ENCODE assay signal across 15 cellular contexts in the genomic region with DNA sequence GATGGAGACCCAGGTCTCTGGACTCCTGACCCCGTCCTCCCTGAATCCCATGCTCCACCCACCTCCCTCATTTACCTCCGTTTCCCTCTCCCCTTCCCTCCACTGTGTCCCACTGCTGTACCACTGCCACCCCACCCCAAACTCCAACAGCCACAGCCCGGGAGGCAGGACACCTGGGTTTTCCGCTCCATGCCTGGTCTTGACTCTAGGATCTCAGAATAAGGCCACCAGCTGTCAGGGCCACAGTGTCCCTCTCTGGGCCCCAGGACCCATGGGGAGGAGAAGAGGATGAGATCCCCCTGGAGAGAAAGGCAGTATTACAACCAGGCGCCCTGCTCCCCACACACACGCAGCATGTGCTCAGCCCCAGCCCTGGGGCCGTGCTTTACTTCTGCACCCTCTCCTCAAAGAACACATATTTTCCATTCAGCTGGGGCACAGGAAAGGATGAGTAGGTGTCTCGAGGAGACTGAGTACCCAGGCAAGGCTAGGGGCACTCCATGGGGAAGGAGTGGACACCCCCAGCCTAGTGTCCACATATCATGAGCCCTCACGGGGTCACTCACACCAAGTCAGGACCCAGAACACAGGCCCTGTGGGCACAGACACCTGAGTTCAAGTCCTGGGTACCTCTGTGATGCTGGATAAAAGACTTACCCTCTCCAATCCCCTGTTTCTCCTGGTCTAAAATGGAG. TPM values are rescaled to one million over a fixed set of nuclear protein-coding genes. Genes with fewer than 3 reads are reported as not detected.
DNase-seq lines count a peak whose midpoint lies in the region; ATAC-seq, FAIRE-seq and TF ChIP-seq lines count a peak whose summit lies in the region.
"Had no signal": no experiment of that assay in that cellular context is flagged by ENCODE, and none has a peak within 500 bp of the region (broad histone marks: within the 10 kb centered on the region; RNA-seq: fewer than 3 reads in every experiment).

No MANE protein-coding gene starts in this region.

- TF ChIP-seq RAD21 in HepG2 (CRISPR knock-in tag; IDR thresholded peaks at IDR 0.05), result no peak

- H3K4me3 ChIP-seq in right atrium auricular region (no peak overlapping the region), MM.1S (ENCODE audit: low read length) (no peak overlapping the region), mesenchymal stem cell (ENCODE audit: insufficient read depth in 1 of 2, low read depth in 1 of 2, low read length in 2 of 2) (no peak overlapping the region), HepG2 (replicated peaks in 1 of 3; ENCODE audit: insufficient read depth in 1 of 3, low read depth in 2 of 3, low read length in 3 of 3) (no peak overlapping the region)
- H3K4me3 ChIP-seq: SJCRH30 had no signal

- no peak for ATAC-seq in Right ventricle myocardium inferior
- no peak for ATAC-seq in HG02852 (IDR thresholded peaks at IDR 0.05; ENCODE audit: unreplicated experiment)
- ATAC-seq in HepG2, result no peak

- no peak overlapping the region for H3K27ac ChIP-seq in right atrium auricular region
- H3K27ac ChIP-seq in MM.1S (ENCODE audit: low read length), result no peak overlapping the region
- H3K27ac ChIP-seq in mesenchymal stem cell (ENCODE audit: low read length, poor library complexity, severe bottlenecking), result no peak overlapping the region
- H3K27ac ChIP-seq in HepG2 (ENCODE audit: extremely low read length, insufficient read depth, low read length), result no peak overlapping the region
- H3K27ac ChIP-seq: RWPE1, SJCRH30 had no signal

- BruUV-seq in HepG2 (replicated peaks; lab: Mats Ljungman, UMichigan), result no TSS peak

- no peak overlapping the region for H2BK12ac ChIP-seq in mesenchymal stem cell (ENCODE audit: low read length in 2 of 2)

- no peaks in the 10 kb centered on the region for H3K9me3 Mint-ChIP-seq in dendritic cell treated with granulocyte-macrophage colony-stimulating factor and Interleukin-4, amounts not matched to agents 40 ng/mL and 50 ng/mL, for 4 days
- H3K9me3 Mint-ChIP-seq: H9 had no signal

- H3K36me3 ChIP-seq in right atrium auricular region (no peaks in the 10 kb centered on the region), MM.1S (replicated peaks; ENCODE audit: insufficient read depth, low read length) (no peaks in the 10 kb centered on the region), mesenchymal stem cell (ENCODE audit: control insufficient read depth in 1 of 2, insufficient read depth in 2 of 2, low read depth in 1 of 2, low read length in 2 of 2) (no peaks in the 10 kb centered on the region), HepG2 (replicated peaks in 1 of 2; ENCODE audit: control insufficient read depth in 1 of 2, insufficient read depth in 2 of 2, low read length in 2 of 2) (no peaks in the 10 kb centered on the region; a peak in 1 of 5 replicates)
- H3K36me3 ChIP-seq: SJCRH30 had no signal

- no peak overlapping the region for H4K8ac ChIP-seq in mesenchymal stem cell (ENCODE audit: low read length)

- no peak overlapping the region for H4K91ac ChIP-seq in mesenchymal stem cell (ENCODE audit: low read length)

- no peaks in the 10 kb centered on the region for H3K4me1 ChIP-seq in right atrium auricular region
- H3K4me1 ChIP-seq in MM.1S (ENCODE audit: low read length), result 0 out of 2 replicates have a peak, but pooled peaks cover 3% of the 10 kb centered on the region
- peaks cover 9% of the 10 kb centered on the region for H3K4me1 ChIP-seq in mesenchymal stem cell (ENCODE audit: control insufficient read depth, insufficient read depth, low read depth, low read length)
- H3K4me1 ChIP-seq in HepG2 (ENCODE audit: insufficient read depth, low read length), result no peaks in the 10 kb centered on the region
- H3K4me1 ChIP-seq: SJCRH30 had no signal

- no peak overlapping the region for H2AK5ac ChIP-seq in mesenchymal stem cell (ENCODE audit: low read length, severe bottlenecking)

- no peak overlapping the region for H2BK15ac ChIP-seq in mesenchymal stem cell (ENCODE audit: low read depth, poor library complexity, severe bottlenecking)

- POLR2A ChIA-PET in HepG2 (lab: Yijun Ruan, JAX), result no interaction called here

- H3K14ac ChIP-seq in mesenchymal stem cell (ENCODE audit: low read length in 2 of 2), result no peak overlapping the region

- peak overlapping the region; percentile 78 for H3K4me3 Mint-ChIP-seq in dendritic cell treated with granulocyte-macrophage colony-stimulating factor and Interleukin-4, amounts not matched to agents 40 ng/mL and 50 ng/mL, for 4 days

- no peaks in the 10 kb centered on the region for H3K9me2 ChIP-seq in MM.1S (replicated peaks; ENCODE audit: insufficient read depth, low read length)

- no peak overlapping the region for H3K18ac ChIP-seq in mesenchymal stem cell (ENCODE audit: low read depth in 1 of 2, low read length in 2 of 2)

- no peak for TF ChIP-seq EP300 in HepG2 (IDR thresholded peaks at IDR 0.05; ENCODE audit: low read depth in 2 of 2, low read length in 2 of 2)
- no peak for TF ChIP-seq EP300 in HepG2 (CRISPR knock-in tag; IDR thresholded peaks at IDR 0.05; ENCODE audit: borderline replicate concordance)

- peak overlapping the region; percentile 93 for H3K27ac Mint-ChIP-seq in dendritic cell treated with granulocyte-macrophage colony-stimulating factor and Interleukin-4, amounts not matched to agents 40 ng/mL and 50 ng/mL, for 4 days

- no peak overlapping the region for H3K23ac ChIP-seq in mesenchymal stem cell (ENCODE audit: low read length in 2 of 2)

- peak overlapping the region; percentile 56; the same call in 1 of the 2 replicates for H3K9ac ChIP-seq in MM.1S (ENCODE audit: low read length)
- no peak overlapping the region for H3K9ac ChIP-seq in mesenchymal stem cell (ENCODE audit: low read length)
- H3K9ac ChIP-seq in HepG2 (ENCODE audit: insufficient read depth, low read depth, low read length), result no peak overlapping the region

- H3F3A ChIP-seq in MM.1S (ENCODE audit: insufficient read depth, low read length), result no peaks in the 10 kb centered on the region

- no peaks in the 10 kb centered on the region for H3K79me1 ChIP-seq in mesenchymal stem cell (replicated peaks; ENCODE audit: low read length, poor library complexity, severe bottlenecking)

- peaks cover 95% of the 10 kb centered on the region for H3K4me1 Mint-ChIP-seq in dendritic cell treated with granulocyte-macrophage colony-stimulating factor and Interleukin-4, amounts not matched to agents 40 ng/mL and 50 ng/mL, for 4 days (ENCODE audit: low read depth)

- H4K20me1 ChIP-seq in MM.1S (ENCODE audit: insufficient read depth, low read length) (no peaks in the 10 kb centered on the region), HepG2 (ENCODE audit: insufficient read depth, low read length) (no peaks in the 10 kb centered on the region)

- H2BK5ac ChIP-seq in mesenchymal stem cell (ENCODE audit: low read depth, low read length, poor library complexity, severe bottlenecking), result no peak overlapping the region

- peaks cover 52% of the 10 kb centered on the region for H3K36me3 Mint-ChIP-seq in dendritic cell treated with granulocyte-macrophage colony-stimulating factor and Interleukin-4, amounts not matched to agents 40 ng/mL and 50 ng/mL, for 4 days (ENCODE audit: low read depth)

- H3K9me3 ChIP-seq in right atrium auricular region, result no peaks in the 10 kb centered on the region
- no peaks in the 10 kb centered on the region for H3K9me3 ChIP-seq in MM.1S (replicated peaks; ENCODE audit: insufficient read depth, low read length)
- no peaks in the 10 kb centered on the region for H3K9me3 ChIP-seq in mesenchymal stem cell (ENCODE audit: control insufficient read depth, low read length)
- H3K9me3 ChIP-seq in HepG2 (ENCODE audit: low read length), result no peaks in the 10 kb centered on the region
- H3K9me3 ChIP-seq: SJCRH30 had no signal

- H3K4ac ChIP-seq in mesenchymal stem cell (ENCODE audit: low read depth in 1 of 2, low read length in 2 of 2), result no peak overlapping the region

- DNase-seq in right atrium auricular region (ENCODE audit: low spot score) (peak; percentile 54), Right ventricle myocardium inferior (ENCODE audit: missing footprints) (no peak), MM.1S (no peak), urothelium cell line (ENCODE audit: low spot score) (no peak), mesenchymal stem cell (no peak), HepG2 (ENCODE audit: low spot score) (no peak)
- DNase-seq: NCI-H1930, NCI-H446, NCI-H69, SJCRH30 had no signal

- H3K4me2 ChIP-seq in MM.1S (ENCODE audit: low read depth, low read length), result peak overlapping the region; percentile 86; the same call in 1 of the 2 replicates
- H3K4me2 ChIP-seq in mesenchymal stem cell (ENCODE audit: low read length, poor library complexity, severe bottlenecking), result no peak overlapping the region
- no peak overlapping the region for H3K4me2 ChIP-seq in HepG2 (ENCODE audit: low read depth, low read length)

- intact Hi-C loops in Right ventricle myocardium inferior (cut with DNase I) (loop anchor here (2.0 kb wide), 1 partner anchor 285 kb away; no protein-coding TSS in a partner anchor), HepG2 (cut with micrococcal nuclease; ENCODE audit: unreplicated experiment) (loop anchor here (2.0 kb wide), 1 partner anchor 285 kb away; no protein-coding TSS in a partner anchor)
- intact Hi-C loops in dendritic cell treated with granulocyte-macrophage colony-stimulating factor and Interleukin-4, amounts not matched to agents 40 ng/mL and 50 ng/mL, for 4 days (cut with micrococcal nuclease), result loop anchor here (2.0 kb wide), 2 partner anchors 75 to 285 kb away; no protein-coding TSS in a partner anchor

- H3K79me2 ChIP-seq in MM.1S (ENCODE audit: low read length), result no peaks in the 10 kb centered on the region
- H3K79me2 ChIP-seq in HepG2 (ENCODE audit: insufficient read depth, low read length), result no peaks in the 10 kb centered on the region

- no peaks in the 10 kb centered on the region for H3K27me3 Mint-ChIP-seq in dendritic cell treated with granulocyte-macrophage colony-stimulating factor and Interleukin-4, amounts not matched to agents 40 ng/mL and 50 ng/mL, for 4 days

- in situ Hi-C loops in HepG2 (cut with HindIII; ENCODE audit: extremely low pct_ligation_motif_present, low pct_unique_long_range_greater_than_20kb), result no loop called here

- H2AFZ ChIP-seq in MM.1S (ENCODE audit: low read length), result 0 out of 2 replicates have a peak overlapping the region, but pooled peaks have one; percentile 95
- H2AFZ ChIP-seq in mesenchymal stem cell (ENCODE audit: low read depth, low read length), result no peak overlapping the region
- H2AFZ ChIP-seq in HepG2 (ENCODE audit: low read length), result no peak overlapping the region

- CTCF ChIA-PET in HepG2 (lab: Yijun Ruan, JAX; ENCODE audit: low intra/inter-chr PET ratio, low total read pairs), result no interaction called here

- FAIRE-seq in urothelium cell line (lab: Jason Lieb, UNC), result peak; percentile 35
- no peak for FAIRE-seq in HepG2 (lab: Jason Lieb, UNC)

- TF ChIP-seq POLR2A in HepG2 (IDR thresholded peaks at IDR 0.05; ENCODE audit: insufficient read depth in 1 of 2, low read depth in 2 of 2, low read length in 2 of 2), result no peak

- H3K27me3 ChIP-seq in right atrium auricular region, result no peaks in the 10 kb centered on the region
- no peaks in the 10 kb centered on the region for H3K27me3 ChIP-seq in MM.1S (replicated peaks; ENCODE audit: insufficient read depth, low read length)
- peaks cover 66 to 87% of the 10 kb centered on the region in 2 experiments for H3K27me3 ChIP-seq in mesenchymal stem cell (ENCODE audit: control insufficient read depth in 1 of 2, insufficient read depth in 1 of 2, low read length in 2 of 2)
- H3K27me3 ChIP-seq in HepG2 (ENCODE audit: control insufficient read depth in 1 of 2, insufficient read depth in 2 of 2, low read length in 2 of 2), result peaks cover 10 to 70% of the 10 kb centered on the region in 2 experiments; a peak in 4 of 5 replicates

- TF ChIP-seq CTCF in right atrium auricular region (IDR thresholded peaks at IDR 0.05) (no peak), MM.1S (IDR thresholded peaks at IDR 0.05; ENCODE audit: low read length) (no peak), HepG2 (CRISPR knock-in tag; IDR thresholded peaks at IDR 0.05) (no peak)

- WGBS in mesenchymal stem cell, result 44% methylated on average over 6 of the region's 9 CpGs
- 11% methylated on average over 9 of the region's 9 CpGs for WGBS in HepG2 (ENCODE audit: low lambda C conversion rate)

- no peak overlapping the region for H2BK120ac ChIP-seq in mesenchymal stem cell (ENCODE audit: low read depth, low read length)

RNA-seq across cellular contexts. Expression of a gene that starts 0.7 kb away (rescaled TPM):
- total RNA-seq in right atrium auricular region (under 1 TPM in 1 of 2 donors, not detected in 1; 0.12 TPM), Right ventricle myocardium inferior (not detected), HepG2 (2016; rRNA removed; fragmentation: Illumina TruSeq; extraction: Trizol) (not detected in 2 replicates)
- 0.06 TPM for polyA plus RNA-seq in mesenchymal stem cell (2013, experiment 1 of 2)
- not detected for polyA plus RNA-seq in mesenchymal stem cell (2013, experiment 2 of 2)
- not detected in 2 replicates for total RNA-seq in HepG2 (2016; cell fraction: cytosol; rRNA removed; fragmentation: Illumina TruSeq; extraction: Trizol; ENCODE audit: low read depth)
- not detected in 2 replicates for total RNA-seq in HepG2 (2016; cell fraction: insoluble cytoplasmic fraction; rRNA removed; fragmentation: Illumina TruSeq; extraction: Trizol)
- total RNA-seq in HepG2 (2016; cell fraction: membrane; rRNA removed; fragmentation: Illumina TruSeq; extraction: Trizol), result not detected in 2 replicates
- total RNA-seq in HepG2 (2016; cell fraction: nucleus; rRNA removed; fragmentation: Illumina TruSeq; extraction: Trizol), result not detected in 2 replicates
- not detected in 2 replicates for polyA plus RNA-seq in HepG2 (2011; rRNA removed)
- not detected in 2 replicates for polyA plus RNA-seq in HepG2 (2011; cell fraction: cytosol; rRNA removed)
- polyA plus RNA-seq in HepG2 (2011; cell fraction: nucleus; rRNA removed), result 0.05 and 0.19 TPM in 2 replicates
- not detected in 2 replicates for polyA plus RNA-seq in HepG2 (2012)
- not detected in 2 replicates for polyA plus RNA-seq in HepG2 (2016; cell fraction: cytosol; fragmentation: Illumina TruSeq; extraction: Trizol; ENCODE audit: low read depth)
- not detected in 2 replicates for polyA plus RNA-seq in HepG2 (2016; cell fraction: insoluble cytoplasmic fraction; fragmentation: Illumina TruSeq; extraction: Trizol; ENCODE audit: low read depth)
- not detected in 2 replicates for polyA plus RNA-seq in HepG2 (2016; cell fraction: membrane; fragmentation: Illumina TruSeq; extraction: Trizol; ENCODE audit: low read depth)
- not detected in 2 replicates for polyA plus RNA-seq in HepG2 (2016; cell fraction: nucleus; fragmentation: Illumina TruSeq; extraction: Trizol; ENCODE audit: insufficient read depth, low read depth)
- 0.33 TPM in 1 of 2 replicates, not detected in the other for polyA minus RNA-seq in HepG2 (2011; rRNA and poly(A)+ RNA removed; ENCODE audit: low replicate concordance)
- not detected in 2 replicates for polyA minus RNA-seq in HepG2 (2011; cell fraction: cytosol; rRNA and poly(A)+ RNA removed)
- not detected in 2 replicates for polyA minus RNA-seq in HepG2 (2011; cell fraction: nucleus; rRNA and poly(A)+ RNA removed)
- total RNA-seq: HT1080, SJCRH30 had no signal

RNA-seq across cellular contexts. Expression of a gene that starts 56.1 kb away (rescaled TPM):
- total RNA-seq in right atrium auricular region (under 1 TPM; 0.35 to 0.59 TPM), Right ventricle myocardium inferior (1.5 TPM), HepG2 (2016; rRNA removed; fragmentation: Illumina TruSeq; extraction: Trizol) (not detected in 2 replicates)
- not detected for polyA plus RNA-seq in mesenchymal stem cell (2013, experiment 1 of 2)
- polyA plus RNA-seq in mesenchymal stem cell (2013, experiment 2 of 2), result not detected
- total RNA-seq in HepG2 (2016; cell fraction: cytosol; rRNA removed; fragmentation: Illumina TruSeq; extraction: Trizol; ENCODE audit: low read depth), result not detected in 2 replicates
- not detected in 2 replicates for total RNA-seq in HepG2 (2016; cell fraction: insoluble cytoplasmic fraction; rRNA removed; fragmentation: Illumina TruSeq; extraction: Trizol)
- total RNA-seq in HepG2 (2016; cell fraction: membrane; rRNA removed; fragmentation: Illumina TruSeq; extraction: Trizol), result not detected in 2 replicates
- total RNA-seq in HepG2 (2016; cell fraction: nucleus; rRNA removed; fragmentation: Illumina TruSeq; extraction: Trizol), result not detected in 2 replicates
- polyA plus RNA-seq in HepG2 (2011; rRNA removed), result not detected in 2 replicates
- not detected in 2 replicates for polyA plus RNA-seq in HepG2 (2011; cell fraction: cytosol; rRNA removed)
- not detected in 2 replicates for polyA plus RNA-seq in HepG2 (2011; cell fraction: nucleus; rRNA removed)
- polyA plus RNA-seq in HepG2 (2012), result not detected in 2 replicates
- not detected in 2 replicates for polyA plus RNA-seq in HepG2 (2016; cell fraction: cytosol; fragmentation: Illumina TruSeq; extraction: Trizol; ENCODE audit: low read depth)
- not detected in 2 replicates for polyA plus RNA-seq in HepG2 (2016; cell fraction: insoluble cytoplasmic fraction; fragmentation: Illumina TruSeq; extraction: Trizol; ENCODE audit: low read depth)
- not detected in 2 replicates for polyA plus RNA-seq in HepG2 (2016; cell fraction: membrane; fragmentation: Illumina TruSeq; extraction: Trizol; ENCODE audit: low read depth)
- not detected in 2 replicates for polyA plus RNA-seq in HepG2 (2016; cell fraction: nucleus; fragmentation: Illumina TruSeq; extraction: Trizol; ENCODE audit: insufficient read depth, low read depth)
- 0.65 TPM in 1 of 2 replicates, not detected in the other for polyA minus RNA-seq in HepG2 (2011; rRNA and poly(A)+ RNA removed; ENCODE audit: low replicate concordance)
- polyA minus RNA-seq in HepG2 (2011; cell fraction: cytosol; rRNA and poly(A)+ RNA removed), result not detected in 2 replicates
- not detected in 2 replicates for polyA minus RNA-seq in HepG2 (2011; cell fraction: nucleus; rRNA and poly(A)+ RNA removed)
- total RNA-seq: SJCRH30 had no signal
